ENCODE assay signal across 13 cellular contexts in the genomic region with DNA sequence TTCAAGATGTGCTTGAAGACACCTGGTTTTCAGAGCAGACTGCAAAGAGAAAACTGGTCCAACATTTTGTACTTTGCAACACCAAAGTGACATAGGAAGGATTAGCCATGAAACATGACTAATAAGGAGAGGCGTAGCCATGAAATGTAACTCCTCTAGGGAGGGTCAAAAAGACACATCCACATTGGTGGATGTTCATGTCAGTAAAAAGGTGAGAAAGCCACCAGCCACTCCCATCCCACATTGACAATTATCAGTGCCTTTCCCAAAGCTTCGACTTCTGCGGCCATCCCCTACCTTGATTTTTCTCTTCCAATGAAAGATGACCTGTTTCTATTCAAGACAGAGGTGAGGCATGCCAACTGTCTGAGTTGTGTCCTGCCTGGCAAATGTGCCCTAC.
A peak's percentile ranks its signal among the peaks of the same experiment; 100 is the strongest.
DNase-seq lines count a peak whose midpoint lies in the region; ATAC-seq, FAIRE-seq and TF ChIP-seq lines count a peak whose summit lies in the region.
"Had no signal": no experiment of that assay in that cellular context is flagged by ENCODE, and none has a peak within 500 bp of the region (broad histone marks: within the 10 kb centered on the region; RNA-seq: fewer than 3 reads in every experiment).

No MANE protein-coding gene starts in this region.

- CTCF ChIA-PET in K562 (lab: Yijun Ruan, JAX; ENCODE audit: low intra/inter-chr PET ratio): no interaction called here

- H3K27me3 Mint-ChIP-seq in activated T-cell treated with anti-CD3 and anti-CD28 coated beads, Interleukin-2, amount 50 U/mL, for 4 hours (ENCODE audit: low read depth): peaks cover 1% of the 10 kb centered on the region

- H3K4me3 Mint-ChIP-seq in activated T-cell treated with anti-CD3 and anti-CD28 coated beads, Interleukin-2, amount 50 U/mL, for 4 hours: no peak overlapping the region
- H3K4me3 Mint-ChIP-seq: CD8-positive, alpha-beta memory T cell had no signal

- POLR2A ChIA-PET in K562 (lab: Yijun Ruan, JAX): no interaction called here

- H3K4me1 ChIP-seq in K562 (replicated peaks in 1 of 2; ENCODE audit: control insufficient read depth in 2 of 2, insufficient read depth in 2 of 2, low read length in 2 of 2): no peaks in the 10 kb centered on the region
- H3K4me1 ChIP-seq in vagina: no peaks in the 10 kb centered on the region
- H3K4me1 ChIP-seq: HAP-1 had no signal

- no peak overlapping the region for H3K4me2 ChIP-seq in K562 (ENCODE audit: insufficient read depth, low read length)
- H3K4me2 ChIP-seq: PC-9 had no signal

- no peaks in the 10 kb centered on the region for H3K36me3 ChIP-seq in K562 (ENCODE audit: control insufficient read depth, insufficient read depth, low read length)
- no peaks in the 10 kb centered on the region for H3K36me3 ChIP-seq in vagina
- H3K36me3 ChIP-seq: HAP-1 had no signal

- H4K20me1 ChIP-seq in K562 (replicated peaks; ENCODE audit: control insufficient read depth, insufficient read depth, low read length): no peaks in the 10 kb centered on the region; the same call in 1 of the 2 replicates

- WGBS in K562 (ENCODE audit: insufficient coverage, low coverage, missing lambda C conversion rate): 0% methylated on average over 3 of the region's 3 CpGs

- no peak for TF ChIP-seq CTCF in K562 (IDR thresholded peaks at IDR 0.05 in 2 of 3, conservative IDR thresholded peaks at IDR 0.05 in 1 of 3; ENCODE audit: insufficient read depth in 2 of 3, low read depth in 1 of 3, low read length in 3 of 3)
- no peak for TF ChIP-seq CTCF in fibroblast of mammary gland (conservative IDR thresholded peaks at IDR 0.05; ENCODE audit: control insufficient read depth, insufficient read depth, low read depth, low read length)
- no peak for TF ChIP-seq CTCF in vagina (IDR thresholded peaks at IDR 0.05)

- in situ Hi-C loops in K562 (cut with MboI): no loop called here

- no peaks in the 10 kb centered on the region for H3K36me3 Mint-ChIP-seq in activated T-cell treated with anti-CD3 and anti-CD28 coated beads, Interleukin-2, amount 50 U/mL, for 4 hours (ENCODE audit: insufficient read depth)
- H3K36me3 Mint-ChIP-seq: CD8-positive, alpha-beta memory T cell had no signal

- H3K27ac ChIP-seq in K562 (ENCODE audit: extremely low read depth, low read depth, low read length): no peak overlapping the region
- no peak overlapping the region for H3K27ac ChIP-seq in vagina
- H3K27ac ChIP-seq: PC-9 had no signal

- H2AFZ ChIP-seq in K562 (ENCODE audit: low read depth, low read length): no peak overlapping the region
- H2AFZ ChIP-seq: PC-9 had no signal

- H3K27me3 ChIP-seq in K562 (ENCODE audit: control insufficient read depth in 2 of 2, insufficient read depth in 2 of 2, low read length in 2 of 2) (no peaks in the 10 kb centered on the region), vagina (no peaks in the 10 kb centered on the region)

- DNase-seq in HCEC 1CT (peak; percentile 9), K562 (ENCODE audit: extremely low read depth in 1 of 4, low spot score in 3 of 4) (no peak), fibroblast of mammary gland (ENCODE audit: low read depth) (peak; percentile 3), vagina (ENCODE audit: extremely low spot score in 2 of 2) (peak; percentile 52 to 65), NCI-H1105 treated with DMSO at 0.1 percent for 48 hours (lab: John Stamatoyannopoulos, UW) (no peak), NCI-H1694 treated with DMSO at 0.1 percent for 48 hours (lab: John Stamatoyannopoulos, UW) (no peak)
- no peak for DNase-seq in activated T-cell treated with anti-CD3 and anti-CD28 coated beads, Interleukin-2, amount 50 U/mL, for 4 hours
- DNase-seq: C1 segment of cervical spinal cord; CD8-positive, alpha-beta memory T cell; NCI-H1930; NCI-H526; PC-9 had no signal

- TF ChIP-seq RAD21 in K562 (CRISPR knock-in tag; conservative IDR thresholded peaks at IDR 0.05 in 1 of 2, IDR thresholded peaks at IDR 0.05 in 1 of 2): no peak

- H3K79me2 ChIP-seq in K562 (ENCODE audit: control insufficient read depth, insufficient read depth, low read length): no peaks in the 10 kb centered on the region

- H3K4me3 ChIP-seq in K562 (no peak overlapping the region), fibroblast of mammary gland (ENCODE audit: control insufficient read depth, low read depth, low read length) (no peak overlapping the region), vagina (no peak overlapping the region)
- H3K4me3 ChIP-seq: HAP-1, PC-9 had no signal

- ATAC-seq in K562: no peak
- ATAC-seq in activated T-cell treated with anti-CD3 and anti-CD28 coated beads, Interleukin-2, amount 50 U/mL, for 4 hours: no peak

- TF ChIP-seq POLR2A in K562 (conservative IDR thresholded peaks at IDR 0.05) (no peak), vagina (IDR thresholded peaks at IDR 0.05) (no peak)

- FAIRE-seq in K562 (lab: Jason Lieb, UNC): no peak

- intact Hi-C loops in K562 (cut with micrococcal nuclease): no loop called here
- intact Hi-C loops in vagina (cut with DNase I): no loop called here

- no peaks in the 10 kb centered on the region for H3K9me3 ChIP-seq in K562 (replicated peaks; ENCODE audit: control insufficient read depth, insufficient read depth, low read depth, low read length)
- no peaks in the 10 kb centered on the region for H3K9me3 ChIP-seq in vagina
- H3K9me3 ChIP-seq: HAP-1 had no signal

- H3K9me3 Mint-ChIP-seq in activated T-cell treated with anti-CD3 and anti-CD28 coated beads, Interleukin-2, amount 50 U/mL, for 4 hours: no peaks in the 10 kb centered on the region
- H3K9me3 Mint-ChIP-seq: CD8-positive, alpha-beta memory T cell had no signal

- no TSS peak for BruUV-seq in K562 (replicated peaks; lab: Mats Ljungman, UMichigan)

- no peaks in the 10 kb centered on the region for H3K4me1 Mint-ChIP-seq in activated T-cell treated with anti-CD3 and anti-CD28 coated beads, Interleukin-2, amount 50 U/mL, for 4 hours (ENCODE audit: low read depth)
- H3K4me1 Mint-ChIP-seq: CD8-positive, alpha-beta memory T cell had no signal

- no peaks in the 10 kb centered on the region for H3K9me1 ChIP-seq in K562 (ENCODE audit: control insufficient read depth, insufficient read depth, low read length)

- no peak overlapping the region for H3K9ac ChIP-seq in K562 (ENCODE audit: insufficient read depth in 1 of 2, low read depth in 2 of 2, low read length in 2 of 2)

- no peak for TF ChIP-seq EP300 in K562 (IDR thresholded peaks at IDR 0.05; ENCODE audit: low read length)

TF ChIP-seq in K562, 482 proteins besides CTCF, POLR2A, EP300 and RAD21:
- no peak for TF ChIP-seq DDX20 (tag; IDR thresholded peaks at IDR 0.05; ENCODE audit: low read depth)
- TF ChIP-seq, protein P1, sequence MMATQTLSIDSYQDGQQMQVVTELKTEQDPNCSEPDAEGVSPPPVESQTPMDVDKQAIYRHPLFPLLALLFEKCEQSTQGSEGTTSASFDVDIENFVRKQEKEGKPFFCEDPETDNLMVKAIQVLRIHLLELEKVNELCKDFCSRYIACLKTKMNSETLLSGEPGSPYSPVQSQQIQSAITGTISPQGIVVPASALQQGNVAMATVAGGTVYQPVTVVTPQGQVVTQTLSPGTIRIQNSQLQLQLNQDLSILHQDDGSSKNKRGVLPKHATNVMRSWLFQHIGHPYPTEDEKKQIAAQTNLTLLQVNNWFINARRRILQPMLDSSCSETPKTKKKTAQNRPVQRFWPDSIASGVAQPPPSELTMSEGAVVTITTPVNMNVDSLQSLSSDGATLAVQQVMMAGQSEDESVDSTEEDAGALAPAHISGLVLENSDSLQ (IDR thresholded peaks at IDR 0.05): peak; percentile 86
- TF ChIP-seq, protein P2, sequence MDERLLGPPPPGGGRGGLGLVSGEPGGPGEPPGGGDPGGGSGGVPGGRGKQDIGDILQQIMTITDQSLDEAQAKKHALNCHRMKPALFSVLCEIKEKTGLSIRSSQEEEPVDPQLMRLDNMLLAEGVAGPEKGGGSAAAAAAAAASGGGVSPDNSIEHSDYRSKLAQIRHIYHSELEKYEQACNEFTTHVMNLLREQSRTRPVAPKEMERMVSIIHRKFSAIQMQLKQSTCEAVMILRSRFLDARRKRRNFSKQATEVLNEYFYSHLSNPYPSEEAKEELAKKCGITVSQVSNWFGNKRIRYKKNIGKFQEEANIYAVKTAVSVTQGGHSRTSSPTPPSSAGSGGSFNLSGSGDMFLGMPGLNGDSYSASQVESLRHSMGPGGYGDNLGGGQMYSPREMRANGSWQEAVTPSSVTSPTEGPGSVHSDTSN (CRISPR knock-in tag; IDR thresholded peaks at IDR 0.05; ENCODE audit: low read depth): no peak
- TF ChIP-seq, protein P2 (tag; conservative IDR thresholded peaks at IDR 0.05; ENCODE audit: low read depth): 0 out of 2 replicates have a peak, but pooled peaks have one; percentile 12

Comparison
In these comparisons a context has a peak if more than half of its experiments do, and no peak if none do; other contexts are left out.
1. DNase-seq: peak in HCEC 1CT (single experiment), fibroblast of mammary gland (single experiment) and vagina (2 of 2); none in K562 (0 of 4), NCI-H1105 treated with DMSO at 0.1 percent for 48 hours (single experiment), NCI-H1694 treated with DMSO at 0.1 percent for 48 hours (single experiment) and activated T-cell treated with anti-CD3 and anti-CD28 coated beads, Interleukin-2, amount 50 U/mL, for 4 hours (single experiment).